In the genomic region with DNA sequence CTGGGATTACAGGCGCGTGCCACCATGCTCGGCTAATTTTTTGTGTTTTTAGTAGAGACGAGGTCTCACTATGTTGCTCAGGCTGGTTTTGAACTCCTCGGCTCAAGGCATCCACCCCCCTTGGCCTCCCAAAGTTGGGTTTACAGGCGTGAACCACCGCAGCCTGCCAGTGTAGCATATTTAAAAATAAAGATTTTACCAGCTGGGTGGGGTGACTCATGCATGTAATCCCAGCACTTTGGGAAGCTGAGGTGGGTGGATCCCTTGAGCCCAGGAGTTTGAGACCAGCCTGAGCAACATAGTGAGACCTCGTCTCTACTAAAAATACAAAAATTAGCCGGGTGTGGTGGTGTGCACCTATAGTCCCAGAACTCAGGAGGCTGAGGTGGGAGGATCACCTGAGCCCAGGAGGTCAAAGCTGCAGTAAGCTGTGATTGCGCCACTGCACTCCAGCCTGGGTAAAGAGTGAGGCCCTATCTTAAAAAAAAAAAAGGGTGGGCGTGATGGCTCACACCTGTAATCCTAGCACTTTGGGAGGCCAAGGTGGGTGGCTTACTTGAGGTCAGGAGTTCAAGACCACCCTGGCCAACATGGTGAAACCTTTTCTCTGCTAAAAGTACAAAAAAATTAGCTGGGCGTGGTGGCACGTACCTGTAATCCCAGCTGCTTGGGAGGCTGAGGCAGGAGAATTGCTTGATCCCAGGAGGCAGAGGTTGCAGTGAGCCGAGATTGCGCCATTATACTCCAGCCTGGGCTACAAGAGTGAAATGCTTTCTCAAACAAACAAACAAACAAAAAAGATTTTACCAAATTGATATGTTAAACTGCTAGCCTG, we compare ENCODE assay signal across 7 cellular contexts. TPM values are rescaled to one million over a fixed set of nuclear protein-coding genes. Genes with fewer than 3 reads are reported as not detected.
DNase-seq lines count a peak whose midpoint lies in the region; ATAC-seq and TF ChIP-seq lines count a peak whose summit lies in the region.
"Not testable (repeated sequence)": the region's sequence is repeated elsewhere in the genome, so short reads cannot be mapped to it uniquely, and the experiment has no call there.

No MANE protein-coding gene starts in this region.

- H4K91ac ChIP-seq in IMR-90 (ENCODE audit: insufficient read depth, low read depth, low read length); trophoblast cell (ENCODE audit: low read depth, low read length): not testable (repeated sequence)

- H2BK120ac ChIP-seq in IMR-90 (ENCODE audit: low read depth, low read length); trophoblast cell (ENCODE audit: insufficient read depth, low read length, poor library complexity): not testable (repeated sequence)

- intact Hi-C loops in IMR-90 (cut with micrococcal nuclease), result not testable (repeated sequence)
- intact Hi-C loops in adrenal gland (cut with DNase I), result loop anchor here (10.0 kb wide), 2 partner anchors 68 to 118 kb away; partner anchors contain the start of gene COMTD1 (in 1 of the 2)

- not testable (repeated sequence) for H2BK15ac ChIP-seq in IMR-90 (ENCODE audit: low read depth, low read length)

- not testable (repeated sequence) for H3K4ac ChIP-seq in IMR-90 (ENCODE audit: low read depth, low read length)
- H3K4ac ChIP-seq in trophoblast cell (ENCODE audit: low read depth, low read length), result peak overlapping the region; percentile 47

- not testable (repeated sequence) for H2BK12ac ChIP-seq in trophoblast cell (ENCODE audit: low read length)

- not testable (repeated sequence) for H3K4me2 ChIP-seq in IMR-90 (ENCODE audit: low read depth, low read length); trophoblast cell (ENCODE audit: low read length)

- not testable (repeated sequence) for H3K18ac ChIP-seq in IMR-90 (ENCODE audit: low read depth, low read length)
- H3K18ac ChIP-seq in trophoblast cell (ENCODE audit: low read length), result peak overlapping the region; percentile 14

- H2BK20ac ChIP-seq in IMR-90 (ENCODE audit: low read depth, low read length), result not testable (repeated sequence)

- POLR2A ChIA-PET in IMR-90 (lab: Charles Lee; ENCODE audit: unreplicated experiment); RWPE1 (lab: Yijun Ruan, JAX; ENCODE audit: low non-redundant PET): not testable (repeated sequence)

- TF ChIP-seq RAD21 in IMR-90 (IDR thresholded peaks at IDR 0.05; ENCODE audit: low read length), result not testable (repeated sequence)

- not testable (repeated sequence) for H2AFZ ChIP-seq in IMR-90 (replicated peaks; ENCODE audit: low read length, poor library complexity); trophoblast cell (ENCODE audit: insufficient read depth, low read length, poor library complexity)

- DNase-seq in EH (ENCODE audit: low read depth) (peak; percentile 59), IMR-90 (peak; percentile 39)
- not testable (repeated sequence) for DNase-seq in RWPE1 (ENCODE audit: low spot score); adrenal gland; right atrium auricular region (ENCODE audit: low spot score); trophoblast cell

- H3K4me1 ChIP-seq in IMR-90 (ENCODE audit: control insufficient read depth, insufficient read depth, low read length); trophoblast cell (ENCODE audit: control insufficient read depth in 1 of 2, insufficient read depth in 2 of 2, low read length in 2 of 2): not testable (repeated sequence)
- H3K4me1 ChIP-seq in adrenal gland (replicated peaks in 1 of 2) (peaks cover 10 to 66% of the 10 kb centered on the region in 2 donors), right atrium auricular region (peaks cover 0 to 63% of the 10 kb centered on the region in 2 donors)

- CTCF ChIA-PET in IMR-90 (lab: Yijun Ruan, JAX), result not testable (repeated sequence)
- CTCF ChIA-PET in RWPE1 (lab: Yijun Ruan, JAX), result interaction anchor here (0.5 kb wide), 1 partner anchor 71 kb away, joined by 3 read pairs; no protein-coding TSS in a partner anchor

- H2AK9ac ChIP-seq in IMR-90 (replicated peaks; ENCODE audit: low read depth, low read length, poor library complexity), result not testable (repeated sequence)

- H3K79me2 ChIP-seq in trophoblast cell (ENCODE audit: control insufficient read depth, insufficient read depth, low read length, poor library complexity), result not testable (repeated sequence)

- not testable (repeated sequence) for H3K27ac ChIP-seq in IMR-90 (ENCODE audit: insufficient read depth, low read length); trophoblast cell (ENCODE audit: low read depth, low read length)
- H3K27ac ChIP-seq in RWPE1, result peak overlapping the region; percentile 42
- peak overlapping the region in 3 of 5 donors; percentile 14 to 62 (median 47) for H3K27ac ChIP-seq in adrenal gland
- H3K27ac ChIP-seq in right atrium auricular region, result peak overlapping the region; percentile 19 to 20

- not testable (repeated sequence) for H3K9me3 ChIP-seq in IMR-90 (ENCODE audit: control insufficient read depth, insufficient read depth, low read length); adrenal gland (replicated peaks in 1 of 3); right atrium auricular region; trophoblast cell (ENCODE audit: insufficient read depth, low read depth, low read length)

- peaks cover 14 to 66% of the 10 kb centered on the region in 2 experiments for H3K79me1 ChIP-seq in IMR-90 (ENCODE audit: low read depth in 1 of 2, low read length in 2 of 2)
- H3K79me1 ChIP-seq in trophoblast cell (ENCODE audit: low read length), result not testable (repeated sequence)

- not testable (repeated sequence) for H2AK5ac ChIP-seq in IMR-90 (ENCODE audit: low read depth, low read length); trophoblast cell (ENCODE audit: low read length)

- 100% methylated on average over 2 of the region's 15 CpGs; no CpG with 5 or more reads in 1 of the 2 experiments for WGBS in IMR-90 (ENCODE audit: extremely low coverage in 2 of 2, insufficient read length in 1 of 2), 2 experiments
- WGBS in adrenal gland, 4 donors, result 91 to 95% (median 92%) methylated on average over 15 of the region's 15 CpGs
- no CpG with 5 or more reads among the region's 15 CpGs for WGBS in trophoblast cell (ENCODE audit: extremely low coverage, insufficient coverage, insufficient read length)

- H4K8ac ChIP-seq in IMR-90 (ENCODE audit: low read depth in 2 of 2, low read length in 2 of 2); trophoblast cell (ENCODE audit: low read depth, low read length): not testable (repeated sequence)

- dilution Hi-C loops in IMR-90 (cut with HindIII; ENCODE audit: low sequenced_read_pairs, unreplicated experiment), result not testable (repeated sequence)

- TF ChIP-seq POLR2A in IMR-90 (IDR thresholded peaks at IDR 0.05; ENCODE audit: low read depth, low read length); adrenal gland (IDR thresholded peaks at IDR 0.05): not testable (repeated sequence)

- not testable (repeated sequence) for H3K27me3 ChIP-seq in IMR-90 (ENCODE audit: control insufficient read depth, insufficient read depth, low read length); adrenal gland; right atrium auricular region; trophoblast cell (ENCODE audit: insufficient read depth, low read length)

- not testable (repeated sequence) for H4K5ac ChIP-seq in IMR-90 (ENCODE audit: low read depth, low read length)

- H3K23ac ChIP-seq in IMR-90 (ENCODE audit: low read depth, low read length); trophoblast cell (ENCODE audit: low read length): not testable (repeated sequence)

- not testable (repeated sequence) for H4K12ac ChIP-seq in trophoblast cell (ENCODE audit: low read depth, low read length)

- not testable (repeated sequence) for H2BK5ac ChIP-seq in IMR-90 (ENCODE audit: low read depth, low read length, poor library complexity, severe bottlenecking); trophoblast cell (ENCODE audit: low read depth, low read length, poor library complexity)

- H4K20me1 ChIP-seq in IMR-90 (ENCODE audit: insufficient read depth, low read length), result peaks cover 62% of the 10 kb centered on the region

- H3K56ac ChIP-seq in IMR-90 (ENCODE audit: extremely low read depth, insufficient read depth, low read length), result not testable (repeated sequence)

- in situ Hi-C loops in IMR-90 (cut with MboI; ENCODE audit: low sequenced_read_pairs), result not testable (repeated sequence)

- ATAC-seq in IMR-90 (ENCODE audit: low read depth), result not testable (repeated sequence)
- ATAC-seq in esophagus mucosa, result peak; percentile 10

- TF ChIP-seq CTCF in IMR-90 (conservative IDR thresholded peaks at IDR 0.05; ENCODE audit: low read depth, low read length); RWPE1 (conservative IDR thresholded peaks at IDR 0.05; ENCODE audit: low read depth); adrenal gland (IDR thresholded peaks at IDR 0.05); right atrium auricular region (IDR thresholded peaks at IDR 0.05): not testable (repeated sequence)

- H3K9me1 ChIP-seq in IMR-90 (ENCODE audit: insufficient read depth, low read length), result not testable (repeated sequence)

- H3K36me3 ChIP-seq in IMR-90 (ENCODE audit: control insufficient read depth, insufficient read depth, low read length); adrenal gland (replicated peaks in 1 of 2); right atrium auricular region; trophoblast cell (ENCODE audit: control insufficient read depth in 1 of 2, insufficient read depth in 2 of 2, low read length in 2 of 2): not testable (repeated sequence)

- not testable (repeated sequence) for H3K4me3 ChIP-seq in IMR-90 (ENCODE audit: insufficient read depth, low read depth, low read length); adrenal gland; right atrium auricular region; trophoblast cell (ENCODE audit: low read depth, low read length)

- not testable (repeated sequence) for BruUV-seq in IMR-90 (replicated peaks; lab: Mats Ljungman, UMichigan)

- not testable (repeated sequence) for H3K9ac ChIP-seq in IMR-90 (ENCODE audit: low read depth, low read length); trophoblast cell (ENCODE audit: low read length)

- H3K14ac ChIP-seq in IMR-90 (replicated peaks; ENCODE audit: low read depth, low read length); trophoblast cell (ENCODE audit: low read length): not testable (repeated sequence)

RNA-seq across cellular contexts. Expression of gene SAMD8, which starts 5.7 kb away (rescaled TPM):
- 28.7 and 34.2 TPM in 2 replicates for total RNA-seq in IMR-90 (2012; rRNA removed)
- 8.6 and 10.1 TPM in 2 replicates for polyA plus RNA-seq in IMR-90 (2012; rRNA removed)
- 3.7 and 5.3 TPM in 2 replicates for polyA plus RNA-seq in IMR-90 (2012; cell fraction: cytosol; rRNA removed)
- 2.2 and 12.3 TPM in 2 replicates for polyA plus RNA-seq in IMR-90 (2012; cell fraction: nucleus; rRNA removed; ENCODE audit: low replicate concordance)
- 10 to 100 TPM; 25.6 to 48.7 (median 34.0) TPM for total RNA-seq in adrenal gland
- 10 to 100 TPM in 1 of 3 donors, 1 to 10 TPM in 2; 5.7 to 27.8 (median 6.0) TPM for polyA plus RNA-seq in adrenal gland
- total RNA-seq in esophagus mucosa, result 29.6 TPM
- 10 to 100 TPM; 24.7 to 26.3 TPM for total RNA-seq in right atrium auricular region
- 26.6 and 28.8 TPM in 2 replicates for polyA plus RNA-seq in trophoblast cell (2013)
